ENCODE assay signal across 11 cellular contexts in genomic region chr5:173323799-173324114, GRCh38. TPM values are rescaled to one million over a fixed set of nuclear protein-coding genes. Genes with fewer than 3 reads are reported as not detected.
DNase-seq lines count a peak whose midpoint lies in the region; ATAC-seq and TF ChIP-seq lines count a peak whose summit lies in the region.
"Had no signal": no experiment of that assay in that cellular context is flagged by ENCODE, and none has a peak within 500 bp of the region (broad histone marks: within the 10 kb centered on the region; RNA-seq: fewer than 3 reads in every experiment).

No MANE protein-coding gene starts in this region.

- peak overlapping the region; percentile 2 to 16 for H3K4me3 ChIP-seq in right atrium auricular region
- no peak overlapping the region for H3K4me3 ChIP-seq in body of pancreas
- H3K4me3 ChIP-seq in upper lobe of left lung, result peak overlapping the region in 1 of 4 donors; percentile 15

- H3K27ac ChIP-seq in right atrium auricular region (peak overlapping the region; percentile 80 to 81), body of pancreas (peak overlapping the region; percentile 63 to 82 (median 75)), upper lobe of left lung (peak overlapping the region; percentile 72 to 84 (median 76))

- peaks cover 63% of the 10 kb centered on the region for H3K4me1 Mint-ChIP-seq in mesothelial cell of epicardium

- no peak for ATAC-seq in body of pancreas
- ATAC-seq in upper lobe of left lung (ENCODE audit: low FRiP score in 2 of 2), result no peak
- ATAC-seq: Panc1; stimulated activated effector memory CD8-positive, alpha-beta T cell treated with anti-CD3 and anti-CD28 coated beads, Interleukin-12 subunit alpha, Interleukin-12 subunit beta, amount 100 ng/mL, for 72 hours had no signal

- peak overlapping the region; percentile 87 for H3K27ac Mint-ChIP-seq in mesothelial cell of epicardium
- H3K27ac Mint-ChIP-seq: activated B cell treated with CpG ODN at 0.5 μM for 24 hours; stimulated activated effector memory CD8-positive, alpha-beta T cell treated with anti-CD3 and anti-CD28 coated beads, Interleukin-12 subunit alpha, Interleukin-12 subunit beta, amount 100 ng/mL, for 72 hours had no signal

- H3K36me3 Mint-ChIP-seq in mesothelial cell of epicardium, result peaks cover 26% of the 10 kb centered on the region

- TF ChIP-seq POLR2A in body of pancreas (IDR thresholded peaks at IDR 0.05) (no peak), upper lobe of left lung (IDR thresholded peaks at IDR 0.05) (no peak)

- TF ChIP-seq EP300 in upper lobe of left lung (IDR thresholded peaks at IDR 0.05), result no peak

- WGBS in body of pancreas, 2 donors, result 13 to 20% methylated on average over 8 of the region's 8 CpGs
- 29 to 46% methylated on average over 8 of the region's 8 CpGs for WGBS in upper lobe of left lung, 2 donors

- TF ChIP-seq CTCF in right atrium auricular region (IDR thresholded peaks at IDR 0.05), result no peak
- no peak for TF ChIP-seq CTCF in body of pancreas (IDR thresholded peaks at IDR 0.05)
- no peak for TF ChIP-seq CTCF in mesothelial cell of epicardium (IDR thresholded peaks at IDR 0.05; ENCODE audit: unreplicated experiment)
- TF ChIP-seq CTCF in upper lobe of left lung (IDR thresholded peaks at IDR 0.05), result no peak

- peaks cover 3% of the 10 kb centered on the region for H3K36me3 ChIP-seq in right atrium auricular region
- peaks cover 0 to 2% of the 10 kb centered on the region in 2 donors for H3K36me3 ChIP-seq in body of pancreas (replicated peaks in 1 of 2; ENCODE audit: insufficient read depth in 1 of 2, low read depth in 2 of 2)
- H3K36me3 ChIP-seq in upper lobe of left lung, result peaks cover 0 to 7% (median 0%) of the 10 kb centered on the region in 4 donors

- H3K27me3 Mint-ChIP-seq in mesothelial cell of epicardium (ENCODE audit: low read depth), result peaks cover 9% of the 10 kb centered on the region

- H3K4me3 Mint-ChIP-seq in mesothelial cell of epicardium, result no peak overlapping the region
- H3K4me3 Mint-ChIP-seq: activated B cell treated with CpG ODN at 0.5 μM for 24 hours; stimulated activated effector memory CD8-positive, alpha-beta T cell treated with anti-CD3 and anti-CD28 coated beads, Interleukin-12 subunit alpha, Interleukin-12 subunit beta, amount 100 ng/mL, for 72 hours had no signal

- H3K9me3 ChIP-seq in right atrium auricular region, result no peaks in the 10 kb centered on the region
- H3K9me3 ChIP-seq in body of pancreas, result no peaks in the 10 kb centered on the region
- H3K9me3 ChIP-seq in upper lobe of left lung, result no peaks in the 10 kb centered on the region

- H3K27me3 ChIP-seq in right atrium auricular region (no peaks in the 10 kb centered on the region), body of pancreas (no peaks in the 10 kb centered on the region), upper lobe of left lung (peaks cover 0 to 21% (median 8%) of the 10 kb centered on the region in 4 donors)

- H3K9me3 Mint-ChIP-seq in mesothelial cell of epicardium, result no peaks in the 10 kb centered on the region
- H3K9me3 Mint-ChIP-seq: activated B cell treated with CpG ODN at 0.5 μM for 24 hours; stimulated activated effector memory CD8-positive, alpha-beta T cell treated with anti-CD3 and anti-CD28 coated beads, Interleukin-12 subunit alpha, Interleukin-12 subunit beta, amount 100 ng/mL, for 72 hours had no signal

- intact Hi-C loops in cardiac septum (cut with DNase I), result loop anchor here (5.0 to 10.0 kb wide), 2 partner anchors 131 to 174 kb away; no protein-coding TSS in a partner anchor
- intact Hi-C loops in body of pancreas (cut with DNase I), result no loop called here

- DNase-seq in right atrium auricular region (ENCODE audit: low spot score), result no peak
- DNase-seq in cardiac septum (ENCODE audit: low spot score), result no peak
- DNase-seq in body of pancreas, result no peak
- no peak for DNase-seq in mesothelial cell of epicardium (ENCODE audit: low spot score in 2 of 2, unreplicated experiment in 2 of 2)
- DNase-seq in upper lobe of left lung, result no peak
- no peak for DNase-seq in GM19240 (ENCODE audit: insufficient read length, low spot score)
- no peak for DNase-seq in activated CD4-positive, alpha-beta T cell treated with anti-CD3 and anti-CD28 coated beads for 1 hour
- no peak for DNase-seq in OCI-M1 (lab: John Stamatoyannopoulos, UW)
- DNase-seq: activated B cell treated with CpG ODN at 0.5 μM for 24 hours had no signal

- H3K4me1 ChIP-seq in right atrium auricular region (peaks cover 0 to 93% of the 10 kb centered on the region in 2 donors), body of pancreas (peaks cover 68% of the 10 kb centered on the region), upper lobe of left lung (peaks cover 37 to 67% (median 45%) of the 10 kb centered on the region in 4 donors)

RNA-seq across cellular contexts. Expression of gene STC2, which starts 4.5 kb away (rescaled TPM):
- 10 to 100 TPM; 16.0 to 16.1 TPM for total RNA-seq in right atrium auricular region
- total RNA-seq in cardiac septum, result 6.0 TPM
- 10 to 100 TPM in 1 of 2 donors, 1 to 10 TPM in 1; 9.9 to 35.0 TPM for total RNA-seq in body of pancreas
- total RNA-seq in mesothelial cell of epicardium, result 24.8 to 26.9 TPM (median 26.0 TPM) in 3 replicates
- 10 to 100 TPM in 2 of 6 donors, 1 to 10 TPM in 4; 1.0 to 11.4 (median 6.2) TPM for total RNA-seq in upper lobe of left lung

Comparison
In these comparisons a context has a peak if more than half of its experiments do, and no peak if none do; other contexts are left out.
1. H3K4me3 ChIP-seq: peak in right atrium auricular region (2 of 2); none in body of pancreas (0 of 2).
2. Peak in every context shown above with its lines, with median percentiles within 50 percentile points of each other: H3K27ac ChIP-seq.